ENCODE assay signal across 12 cellular contexts in genomic region chr16:54080524-54081008, GRCh38.
DNase-seq lines count a peak whose midpoint lies in the region; ATAC-seq and TF ChIP-seq lines count a peak whose summit lies in the region.
"Had no signal": no experiment of that assay in that cellular context is flagged by ENCODE, and none has a peak within 500 bp of the region (broad histone marks: within the 10 kb centered on the region; RNA-seq: fewer than 3 reads in every experiment).

No MANE protein-coding gene starts in this region.

- no peaks in the 10 kb centered on the region for H3K27me3 Mint-ChIP-seq in GM23338 (ENCODE audit: insufficient read depth, low read depth, poor library complexity)
- H3K27me3 Mint-ChIP-seq: central memory CD8-positive, alpha-beta T cell had no signal

- H3K79me2 ChIP-seq in smooth muscle cell (ENCODE audit: low read depth) (no peaks in the 10 kb centered on the region), GM23338 (replicated peaks; ENCODE audit: insufficient read depth) (no peaks in the 10 kb centered on the region)

- POLR2A ChIA-PET in HEK293 (lab: Yijun Ruan, JAX): no interaction called here

- H3K9me3 ChIP-seq in HEK293 (ENCODE audit: control insufficient read depth, insufficient read depth, low read depth, low read length) (no peaks in the 10 kb centered on the region), smooth muscle cell (replicated peaks; ENCODE audit: low read depth) (no peaks in the 10 kb centered on the region)

- H4K20me1 ChIP-seq in smooth muscle cell (ENCODE audit: low read depth) (no peaks in the 10 kb centered on the region), GM23338 (replicated peaks; ENCODE audit: insufficient read depth) (no peaks in the 10 kb centered on the region)

- no peak for ATAC-seq in HG03139 (IDR thresholded peaks at IDR 0.05; ENCODE audit: unreplicated experiment)
- no peak for ATAC-seq in GM23338

- WGBS in smooth muscle cell (ENCODE audit: low lambda C conversion rate): 44% methylated on average over 7 of the region's 7 CpGs

- no peak overlapping the region for H2AFZ ChIP-seq in smooth muscle cell (ENCODE audit: low read depth)
- no peak overlapping the region for H2AFZ ChIP-seq in GM23338

- no peaks in the 10 kb centered on the region for H3K36me3 Mint-ChIP-seq in GM23338 (ENCODE audit: low read depth)

- no peaks in the 10 kb centered on the region for H3K9me2 ChIP-seq in GM23338 (ENCODE audit: insufficient read depth)

- H3K27ac ChIP-seq in HEK293 (ENCODE audit: extremely low read depth, low read depth, low read length) (no peak overlapping the region), VCaP (peak overlapping the region; percentile 23; the same call in 1 of the 2 replicates), smooth muscle cell (ENCODE audit: low read depth) (peak overlapping the region; percentile 72), coronary artery (no peak overlapping the region), GM23338 (ENCODE audit: low read depth) (no peak overlapping the region)

- H3K4me3 ChIP-seq in HEK293 (ENCODE audit: low read depth, low read length): no peak overlapping the region
- H3K4me3 ChIP-seq in fibroblast of the aortic adventitia (ENCODE audit: low read depth, low read length): no peak overlapping the region
- H3K4me3 ChIP-seq in smooth muscle cell: no peak overlapping the region
- no peak overlapping the region for H3K4me3 ChIP-seq in coronary artery
- no peak overlapping the region for H3K4me3 ChIP-seq in GM23338

- peaks cover 5% of the 10 kb centered on the region; the same call in 1 of the 2 replicates for H3K4me1 ChIP-seq in HEK293 (ENCODE audit: control insufficient read depth, insufficient read depth, low read length)
- H3K4me1 ChIP-seq in smooth muscle cell (ENCODE audit: low read depth): no peaks in the 10 kb centered on the region
- H3K4me1 ChIP-seq in GM23338 (ENCODE audit: insufficient read depth): no peaks in the 10 kb centered on the region

- no peak overlapping the region for H3K27ac Mint-ChIP-seq in GM23338

- CTCF ChIA-PET in HEK293 (lab: Yijun Ruan, JAX): no interaction called here

- no peak overlapping the region for H3K9ac ChIP-seq in smooth muscle cell (ENCODE audit: low read depth)

- no peaks in the 10 kb centered on the region for H3K9me3 Mint-ChIP-seq in GM23338
- H3K9me3 Mint-ChIP-seq: central memory CD8-positive, alpha-beta T cell had no signal

- peaks cover 4% of the 10 kb centered on the region for H3K4me1 Mint-ChIP-seq in GM23338
- H3K4me1 Mint-ChIP-seq: central memory CD8-positive, alpha-beta T cell had no signal

- H3F3A ChIP-seq in smooth muscle cell (ENCODE audit: low read depth) (no peaks in the 10 kb centered on the region), GM23338 (replicated peaks; ENCODE audit: low read depth) (no peaks in the 10 kb centered on the region)

- DNase-seq in fibroblast of the aortic adventitia (ENCODE audit: low read depth) (peak; percentile 91), smooth muscle cell (lab: John Stamatoyannopoulos, UW; ENCODE audit: unreplicated experiment) (no peak), coronary artery (ENCODE audit: low spot score) (no peak), HT-29 (ENCODE audit: low spot score) (no peak), GM23338 (ENCODE audit: low spot score) (no peak)
- DNase-seq: activated T-cell treated with anti-CD3 and anti-CD28 coated beads for 4 hours, hippocampal formation, MM.1S had no signal

- H3K36me3 ChIP-seq in HEK293 (ENCODE audit: control insufficient read depth in 2 of 2, insufficient read depth in 1 of 2, low read length in 2 of 2): no peaks in the 10 kb centered on the region
- no peaks in the 10 kb centered on the region for H3K36me3 ChIP-seq in smooth muscle cell (ENCODE audit: low read depth)
- no peaks in the 10 kb centered on the region for H3K36me3 ChIP-seq in GM23338 (ENCODE audit: insufficient read depth)

- no peak overlapping the region for H3K4me3 Mint-ChIP-seq in GM23338
- H3K4me3 Mint-ChIP-seq: central memory CD8-positive, alpha-beta T cell had no signal

- H3K27me3 ChIP-seq in smooth muscle cell (ENCODE audit: low read depth) (no peaks in the 10 kb centered on the region), GM23338 (ENCODE audit: insufficient read depth) (no peaks in the 10 kb centered on the region)

- H3K4me2 ChIP-seq in smooth muscle cell: peak overlapping the region; percentile 26
- no peak overlapping the region for H3K4me2 ChIP-seq in GM23338

- TF ChIP-seq CTCF in HEK293 (tag by site-specific recombination; IDR thresholded peaks at IDR 0.05) (no peak), VCaP (conservative IDR thresholded peaks at IDR 0.05) (no peak), fibroblast of the aortic adventitia (IDR thresholded peaks at IDR 0.05; ENCODE audit: insufficient read depth, low read length) (no peak), smooth muscle cell (IDR thresholded peaks at IDR 0.05; ENCODE audit: borderline replicate concordance, insufficient read depth, poor library complexity, severe bottlenecking) (no peak), coronary artery (IDR thresholded peaks at IDR 0.05) (no peak), GM23338 (conservative IDR thresholded peaks at IDR 0.05; ENCODE audit: low read depth in 2 of 2) (no peak)

TF ChIP-seq in HEK293, 187 proteins besides CTCF, POLR2A, EP300 and RAD21:
- TF ChIP-seq ZNF629 (tag by site-specific recombination; IDR thresholded peaks at IDR 0.05) (peak; percentile 27; the same call in 1 of the 2 replicates), ZNF791 (tag by site-specific recombination; IDR thresholded peaks at IDR 0.05) (no peak), KLF17 (tag by site-specific recombination; IDR thresholded peaks at IDR 0.05) (no peak), OSR2 (tag by site-specific recombination; IDR thresholded peaks at IDR 0.05) (peak; percentile 27)

TF ChIP-seq in GM23338, 12 proteins besides CTCF, POLR2A, EP300 and RAD21:
- no peak for TF ChIP-seq REST (IDR thresholded peaks at IDR 0.05; ENCODE audit: unreplicated experiment)
- TF ChIP-seq POLR2AphosphoS5 (IDR thresholded peaks at IDR 0.05; ENCODE audit: low read depth): no peak
TF ChIP-seq in GM23338: peak in this region for 0.

Comparison
In these comparisons a context has a peak if more than half of its experiments do, and no peak if none do; other contexts are left out.
1. H3K27ac ChIP-seq: peak in VCaP (single experiment) and smooth muscle cell (single experiment); none in HEK293 (single experiment), coronary artery (0 of 2) and GM23338 (single experiment).